Comparison of ENCODE assay signal across 1 cellular context in the genomic region with DNA sequence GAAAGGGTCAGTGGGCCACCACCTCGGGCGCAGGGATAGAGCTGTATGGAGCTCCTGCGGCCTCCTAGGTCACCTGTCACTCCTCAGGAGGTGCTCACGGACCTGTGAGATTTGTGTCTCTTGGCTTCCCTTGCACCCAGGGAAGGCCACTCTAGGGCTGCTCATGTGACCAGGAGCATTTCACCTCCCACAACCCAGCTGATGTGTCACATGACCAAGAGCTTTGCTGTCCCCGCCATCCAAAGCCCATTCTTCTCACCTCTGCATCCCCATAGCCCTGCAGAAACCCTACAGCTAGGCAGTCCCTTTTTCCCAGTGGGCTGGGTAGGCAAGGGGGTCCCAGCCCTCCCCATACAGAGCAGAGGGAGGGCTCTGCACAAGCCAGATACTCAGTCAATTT.
A peak's percentile ranks its signal among the peaks of the same experiment; 100 is the strongest.
TF ChIP-seq lines count a peak whose summit lies in the region.

No MANE protein-coding gene starts in this region.

TF ChIP-seq in K562, 482 proteins besides CTCF, POLR2A, EP300 and RAD21:
- TF ChIP-seq TFE3 (CRISPR knock-in tag; IDR thresholded peaks at IDR 0.05), result peak; percentile 32
- TF ChIP-seq GABPB2 (CRISPR knock-in tag; conservative IDR thresholded peaks at IDR 0.05), result no peak
- peak; percentile 23; the same call in 1 of the 2 replicates for TF ChIP-seq USF2 (CRISPR knock-in tag; IDR thresholded peaks at IDR 0.05)
- TF ChIP-seq XRCC3 (IDR thresholded peaks at IDR 0.05), result no peak
- no peak for TF ChIP-seq MTF1 (CRISPR knock-in tag; IDR thresholded peaks at IDR 0.05; ENCODE audit: borderline replicate concordance)
